ENCODE assay signal across 19 cellular contexts in genomic region chr17:68719431-68719830, GRCh38.
"Had no signal": no experiment of that assay in that cellular context is flagged by ENCODE, and none has a peak within 500 bp of the region (broad histone marks: within the 10 kb centered on the region; RNA-seq: fewer than 3 reads in every experiment).

No MANE protein-coding gene starts in this region.

- H3K36me3 Mint-ChIP-seq: activated naive CD8-positive, alpha-beta T cell; natural killer cell had no signal

- H3K9me3 Mint-ChIP-seq: activated B cell treated with CpG ODN at 0.5 μM for 24 hours; activated CD4-positive, alpha-beta T cell treated with anti-CD3 and anti-CD28 coated beads, Interleukin-2, amount 10 ng/mL, durations not matched to agents 24 days and 14 days; natural killer cell had no signal

- H3K27ac Mint-ChIP-seq: activated B cell treated with CpG ODN at 0.5 μM for 24 hours; activated CD4-positive, alpha-beta T cell treated with anti-CD3 and anti-CD28 coated beads, Interleukin-2, amount 10 ng/mL, durations not matched to agents 24 days and 14 days; activated CD8-positive, alpha-beta T cell treated with anti-CD3 and anti-CD28 coated beads, Interleukin-2, amount 10 ng/mL, durations not matched to agents 7 days and 5 days; activated naive CD8-positive, alpha-beta T cell; natural killer cell had no signal

- H3K4me1 Mint-ChIP-seq: activated B cell treated with CpG ODN at 0.5 μM for 24 hours; activated CD4-positive, alpha-beta T cell treated with anti-CD3 and anti-CD28 coated beads, Interleukin-2, amount 10 ng/mL, durations not matched to agents 24 days and 14 days; natural killer cell had no signal

- H3K36me3 ChIP-seq: neutrophil, upper lobe of left lung had no signal

- H3K4me1 ChIP-seq: upper lobe of left lung had no signal

- H3K27me3 ChIP-seq: upper lobe of left lung had no signal

- H3K4me3 Mint-ChIP-seq: activated B cell treated with CpG ODN at 0.5 μM for 24 hours; activated CD4-positive, alpha-beta T cell treated with anti-CD3 and anti-CD28 coated beads, Interleukin-2, amount 10 ng/mL, durations not matched to agents 24 days and 14 days; activated CD8-positive, alpha-beta T cell treated with anti-CD3 and anti-CD28 coated beads, Interleukin-2, amount 10 ng/mL, durations not matched to agents 7 days and 5 days; activated naive CD8-positive, alpha-beta T cell; natural killer cell had no signal

- ATAC-seq: activated CD8-positive, alpha-beta T cell treated with anti-CD3 and anti-CD28 coated beads, Interleukin-2, amount 10 ng/mL, durations not matched to agents 7 days and 5 days; natural killer cell; stimulated activated naive CD8-positive, alpha-beta T cell treated with anti-CD3 and anti-CD28 coated beads, Interleukin-15, Interleukin-2, amounts not matched to agents 100 U/mL and 50 U/mL, for 24 hours had no signal

- H3K9me3 ChIP-seq: neutrophil, upper lobe of left lung had no signal

- DNase-seq: activated B cell treated with CpG ODN at 0.5 μM for 24 hours; activated CD4-positive, alpha-beta T cell treated with anti-CD3 and anti-CD28 coated beads, Interleukin-2, amount 10 ng/mL, durations not matched to agents 24 days and 14 days; activated CD8-positive, alpha-beta memory T cell treated with anti-CD3 and anti-CD28 coated beads, Interleukin-2, amount 50 U/mL, for 4 hours; activated CD8-positive, alpha-beta T cell treated with anti-CD3 and anti-CD28 coated beads, Interleukin-2, amount 10 ng/mL, durations not matched to agents 7 days and 5 days; activated effector memory CD4-positive, alpha-beta T cell treated with anti-CD3 and anti-CD28 coated beads, Interleukin-2, amount 50 U/mL, for 16 hours; activated T-cell treated with anti-CD3 and anti-CD28 coated beads, Interleukin-2, amount 50 U/mL, for 48 hours; foreskin melanocyte; head of caudate nucleus; mesendoderm; natural killer cell; posterior cingulate gyrus; small intestine; stimulated activated CD4-positive, alpha-beta T cell treated with anti-CD3 and anti-CD28 coated beads, Interleukin-4, amount 100 ng/mL, for 4 hours; stimulated activated CD8-positive, alpha-beta memory T cell treated with anti-CD3 and anti-CD28 coated beads, Interleukin-4, amount 100 ng/mL, for 48 hours; stimulated activated naive CD8-positive, alpha-beta T cell treated with anti-CD3 and anti-CD28 coated beads, Interleukin-15, Interleukin-2, amounts not matched to agents 100 U/mL and 50 U/mL, for 24 hours; T-helper 2 cell; upper lobe of left lung had no signal

- H3K27ac ChIP-seq: neutrophil, upper lobe of left lung had no signal

- H3K4me3 ChIP-seq: upper lobe of left lung had no signal
